In the genomic region with DNA sequence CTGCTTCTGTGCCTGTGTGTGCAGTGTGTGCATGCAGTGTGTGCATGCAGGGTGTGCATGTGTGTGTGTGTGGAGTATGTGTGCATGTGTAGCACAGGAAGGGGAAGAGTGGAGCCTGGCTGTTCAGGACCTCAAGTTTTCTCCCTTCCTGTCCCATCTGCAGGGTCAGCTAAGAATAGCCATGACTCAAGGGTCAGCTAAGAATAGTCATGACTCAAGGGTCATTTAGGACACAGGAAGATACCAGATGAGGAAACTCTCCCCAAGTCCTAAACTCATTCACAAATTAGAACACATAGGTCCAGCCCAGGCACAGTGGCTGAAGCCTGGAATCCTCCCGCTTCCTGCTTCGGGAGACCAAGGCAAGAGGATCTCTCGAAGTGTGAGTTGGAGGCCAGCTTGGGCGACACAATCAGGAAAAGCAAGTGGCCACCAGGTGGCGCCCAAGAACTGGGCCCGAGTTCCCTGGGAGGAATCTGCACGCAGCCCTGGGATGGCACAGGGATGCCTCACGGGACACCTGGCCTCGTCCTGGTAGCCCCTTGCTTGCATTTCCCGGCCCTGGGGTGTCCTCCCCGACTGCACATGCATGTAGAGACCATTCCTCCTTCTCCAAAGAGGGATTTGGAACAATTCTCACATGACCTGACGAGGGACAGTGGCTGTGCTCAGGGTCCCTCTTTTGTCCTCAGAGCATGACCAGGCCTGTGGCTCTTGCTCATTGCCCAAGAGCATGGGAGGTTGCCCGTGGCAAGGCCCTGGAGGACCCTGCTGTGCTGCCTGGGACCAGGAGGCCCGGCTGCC, we compare ENCODE assay signal across 9 cellular contexts. TPM values are rescaled to one million over a fixed set of nuclear protein-coding genes. Genes with fewer than 3 reads are reported as not detected.
DNase-seq lines count a peak whose midpoint lies in the region; ATAC-seq and TF ChIP-seq lines count a peak whose summit lies in the region.
"Had no signal": no experiment of that assay in that cellular context is flagged by ENCODE, and none has a peak within 500 bp of the region (broad histone marks: within the 10 kb centered on the region; RNA-seq: fewer than 3 reads in every experiment).

No MANE protein-coding gene starts in this region.

- H3K27me3 ChIP-seq in esophagus muscularis mucosa (peaks cover 0 to 18% (median 0%) of the 10 kb centered on the region in 4 donors), neutrophil (no peaks in the 10 kb centered on the region), tibial artery (peaks cover 0 to 20% of the 10 kb centered on the region in 2 donors)
- H3K27me3 ChIP-seq: BLaER1 treated with 17β-estradiol and CSF1 and Interleukin-3, amounts not matched to agents 10 nM and 100 nM had no signal

- 67% methylated on average over 8 of the region's 14 CpGs for WGBS in esophagus muscularis mucosa

- peaks cover 0 to 10% (median 5%) of the 10 kb centered on the region in 4 donors for H3K4me1 ChIP-seq in esophagus muscularis mucosa
- no peaks in the 10 kb centered on the region for H3K4me1 ChIP-seq in neutrophil (ENCODE audit: control insufficient read depth in 1 of 2, insufficient read depth in 1 of 2, low read depth in 1 of 2, low read length in 1 of 2)
- H3K4me1 ChIP-seq in tibial artery = peaks cover 0 to 8% (median 2%) of the 10 kb centered on the region in 4 donors

- peak; percentile 46 for ATAC-seq in HG02798 (IDR thresholded peaks at IDR 0.05; ENCODE audit: poor library complexity, unreplicated experiment)

- H3K27ac ChIP-seq in esophagus muscularis mucosa (replicated peaks in 1 of 4) (no peak overlapping the region), neutrophil (no peak overlapping the region), tibial artery (no peak overlapping the region)

- intact Hi-C loops in esophagus muscularis mucosa (cut with DNase I) (loop anchor here (10.0 kb wide), 1 partner anchor 169 kb away; no protein-coding TSS in a partner anchor), tibial artery (cut with DNase I; ENCODE audit: low total_unique reads) (no loop called here)

- TF ChIP-seq CTCF in esophagus muscularis mucosa (IDR thresholded peaks at IDR 0.05) (peak; percentile 59 to 91 (median 60)), neutrophil (IDR thresholded peaks at IDR 0.05) (peak; percentile 60), tibial artery (IDR thresholded peaks at IDR 0.05) (peak; percentile 56 to 76)

- H3K36me3 ChIP-seq in esophagus muscularis mucosa = no peaks in the 10 kb centered on the region
- H3K36me3 ChIP-seq in neutrophil = no peaks in the 10 kb centered on the region
- no peaks in the 10 kb centered on the region for H3K36me3 ChIP-seq in tibial artery
- H3K36me3 ChIP-seq: BLaER1 treated with 17β-estradiol and CSF1 and Interleukin-3, amounts not matched to agents 10 nM and 100 nM had no signal

- H3K4me3 ChIP-seq in esophagus muscularis mucosa = no peak overlapping the region
- H3K4me3 ChIP-seq in neutrophil (ENCODE audit: low read depth in 1 of 2, low read length in 1 of 2) = no peak overlapping the region
- H3K4me3 ChIP-seq in tibial artery = no peak overlapping the region
- H3K4me3 ChIP-seq: BLaER1 treated with 17β-estradiol and CSF1 and Interleukin-3, amounts not matched to agents 10 nM and 100 nM had no signal

- no peak for TF ChIP-seq POLR2A in esophagus muscularis mucosa (IDR thresholded peaks at IDR 0.05; ENCODE audit: low read depth)

- no peaks in the 10 kb centered on the region for H3K9me3 ChIP-seq in esophagus muscularis mucosa
- H3K9me3 ChIP-seq in neutrophil = no peaks in the 10 kb centered on the region
- no peaks in the 10 kb centered on the region for H3K9me3 ChIP-seq in tibial artery
- H3K9me3 ChIP-seq: BLaER1 treated with 17β-estradiol and CSF1 and Interleukin-3, amounts not matched to agents 10 nM and 100 nM had no signal

- TF ChIP-seq EP300 in esophagus muscularis mucosa (IDR thresholded peaks at IDR 0.05) = no peak

- DNase-seq in NCI-H1436 (lab: John Stamatoyannopoulos, UW) (peak; percentile 41), NCI-H1436 treated with DMSO at 0.1 percent for 48 hours (lab: John Stamatoyannopoulos, UW) (no peak), NCI-H748 treated with DMSO at 0.1 percent for 48 hours (lab: John Stamatoyannopoulos, UW) (peak; percentile 27), esophagus muscularis mucosa (ENCODE audit: extremely low spot score) (peak; percentile 91), tibial artery (peak; percentile 55 to 77)
- peak; percentile 30 to 35 for DNase-seq in activated CD8-positive, alpha-beta memory T cell treated with anti-CD3 and anti-CD28 coated beads for 4 hours (ENCODE audit: low read depth in 2 of 2)

RNA-seq across cellular contexts. Expression of gene VOPP1, which starts 21.4 kb away (rescaled TPM):
- 10 to 100 TPM; 23.7 to 42.1 (median 37.5) TPM for total RNA-seq in esophagus muscularis mucosa
